12 cellular contexts compared by ENCODE assay signal in genomic region chr10:35390441-35390840, GRCh38.
"Had no signal": no experiment of that assay in that cellular context is flagged by ENCODE, and none has a peak within 500 bp of the region (broad histone marks: within the 10 kb centered on the region; RNA-seq: fewer than 3 reads in every experiment).

No MANE protein-coding gene starts in this region.

- H3K27me3 Mint-ChIP-seq: naive thymus-derived CD8-positive, alpha-beta T cell had no signal

- H3K36me3 ChIP-seq: neutrophil, right lobe of liver, transverse colon had no signal

- H3K27ac ChIP-seq: right lobe of liver, transverse colon had no signal

- H3K9me3 ChIP-seq: neutrophil had no signal

- H3K27ac Mint-ChIP-seq: stimulated activated effector memory CD8-positive, alpha-beta T cell treated with anti-CD3 and anti-CD28 coated beads, Interleukin-12 subunit alpha, Interleukin-12 subunit beta, amount 100 ng/mL, for 72 hours had no signal

- H3K4me3 Mint-ChIP-seq: stimulated activated effector memory CD8-positive, alpha-beta T cell treated with anti-CD3 and anti-CD28 coated beads, Interleukin-12 subunit alpha, Interleukin-12 subunit beta, amount 100 ng/mL, for 72 hours had no signal

- H3K27me3 ChIP-seq: neutrophil, right lobe of liver, transverse colon had no signal

- H3K4me3 ChIP-seq: mucosa of descending colon, right lobe of liver, transverse colon had no signal

- ATAC-seq: mucosa of descending colon; naive thymus-derived CD8-positive, alpha-beta T cell; stimulated activated effector memory CD8-positive, alpha-beta T cell treated with anti-CD3 and anti-CD28 coated beads, Interleukin-12 subunit alpha, Interleukin-12 subunit beta, amount 100 ng/mL, for 72 hours; stimulated activated naive CD8-positive, alpha-beta T cell treated with anti-CD3 and anti-CD28 coated beads, Interleukin-15, Interleukin-2, amounts not matched to agents 100 U/mL and 50 U/mL, for 24 hours had no signal

- DNase-seq: dermis blood vessel endothelial cell; immature natural killer cell; mammary epithelial cell; mucosa of descending colon; naive thymus-derived CD8-positive, alpha-beta T cell; stimulated activated CD4-positive, alpha-beta T cell treated with anti-CD3 and anti-CD28 coated beads, Interleukin-4, amount 100 ng/mL, for 1 hour; stimulated activated CD8-positive, alpha-beta memory T cell treated with anti-CD3 and anti-CD28 coated beads, Interleukin-4, amount 100 ng/mL, for 48 hours; stimulated activated naive CD8-positive, alpha-beta T cell treated with anti-CD3 and anti-CD28 coated beads, Interleukin-15, Interleukin-2, amounts not matched to agents 100 U/mL and 50 U/mL, for 24 hours; transverse colon had no signal
